ENCODE assay signal across 8 cellular contexts in genomic region chr18:23964282-23965238, GRCh38. TPM values are rescaled to one million over a fixed set of nuclear protein-coding genes. Genes with fewer than 3 reads are reported as not detected.
DNase-seq lines count a peak whose midpoint lies in the region; ATAC-seq and TF ChIP-seq lines count a peak whose summit lies in the region.

No MANE protein-coding gene starts in this region.

- no peaks in the 10 kb centered on the region for H3K36me3 ChIP-seq in CD8-positive, alpha-beta memory T cell (ENCODE audit: insufficient read depth, low read length)

- H3K4me3 ChIP-seq in CD8-positive, alpha-beta memory T cell (ENCODE audit: low read length), result no peak overlapping the region

- DNase-seq in CD8-positive, alpha-beta memory T cell, result peak; percentile 42 to 80 (median 67)
- DNase-seq in OCI-M1 (lab: John Stamatoyannopoulos, UW) (peak; percentile 63), inferior parietal cortex (ENCODE audit: extremely low spot score) (no peak), type B pancreatic cell (ENCODE audit: extremely low spot score, unreplicated experiment) (no peak), NOMO-1 treated with dmso at 0.1 percent for 144 hours (lab: John Stamatoyannopoulos, UW; ENCODE audit: unreplicated experiment) (no peak)
- peak; percentile 27 for DNase-seq in activated gamma-delta T cell treated with anti-CD3 and anti-CD28 coated beads, Interleukin-2, amount 50 U/mL, for 16 hours (ENCODE audit: low read depth)
- DNase-seq in naive thymus-derived CD8-positive, alpha-beta T cell, result peak; percentile 35 to 86 (median 64)

- H3K27ac Mint-ChIP-seq in CD8-positive, alpha-beta memory T cell, result peak overlapping the region; percentile 73 to 98 (median 94)
- peak overlapping the region; percentile 78 to 97 (median 92) for H3K27ac Mint-ChIP-seq in naive thymus-derived CD8-positive, alpha-beta T cell
- H3K27ac Mint-ChIP-seq in type B pancreatic cell, result no peak overlapping the region

- TF ChIP-seq CTCF in type B pancreatic cell (conservative IDR thresholded peaks at IDR 0.05), result no peak

- peak; percentile 97 to 98 for ATAC-seq in naive thymus-derived CD8-positive, alpha-beta T cell
- ATAC-seq in HG02981 (IDR thresholded peaks at IDR 0.05; ENCODE audit: unreplicated experiment), result no peak

- H3K4me1 ChIP-seq in CD8-positive, alpha-beta memory T cell (ENCODE audit: insufficient read depth, low read length), result peaks cover 51% of the 10 kb centered on the region

- no peaks in the 10 kb centered on the region for H3K27me3 Mint-ChIP-seq in CD8-positive, alpha-beta memory T cell
- H3K27me3 Mint-ChIP-seq in naive thymus-derived CD8-positive, alpha-beta T cell, result no peaks in the 10 kb centered on the region
- H3K27me3 Mint-ChIP-seq in type B pancreatic cell, result peaks cover 9% of the 10 kb centered on the region

- POLR2A ChIA-PET in CD8-positive, alpha-beta memory T cell (lab: Charles Lee), result no interaction called here
- POLR2A ChIA-PET in naive thymus-derived CD8-positive, alpha-beta T cell (lab: Charles Lee), result interaction anchor here (0.5 to 1.5 kb wide), 6 partner anchors 28 to 112 kb away, joined by 3 to 6 read pairs (median 4); partner anchors contain the start of gene TTC39C

- H3K9me3 Mint-ChIP-seq in CD8-positive, alpha-beta memory T cell, result no peaks in the 10 kb centered on the region
- no peaks in the 10 kb centered on the region for H3K9me3 Mint-ChIP-seq in naive thymus-derived CD8-positive, alpha-beta T cell
- peaks cover 4% of the 10 kb centered on the region for H3K9me3 Mint-ChIP-seq in type B pancreatic cell

- no peaks in the 10 kb centered on the region for H3K36me3 Mint-ChIP-seq in CD8-positive, alpha-beta memory T cell
- H3K36me3 Mint-ChIP-seq in naive thymus-derived CD8-positive, alpha-beta T cell, result no peaks in the 10 kb centered on the region
- H3K36me3 Mint-ChIP-seq in type B pancreatic cell, result no peaks in the 10 kb centered on the region

- H3K27ac ChIP-seq in CD8-positive, alpha-beta memory T cell (ENCODE audit: low read depth, low read length), result no peak overlapping the region

- peak overlapping the region; percentile 61 to 79 (median 65) for H3K4me3 Mint-ChIP-seq in CD8-positive, alpha-beta memory T cell
- H3K4me3 Mint-ChIP-seq in naive thymus-derived CD8-positive, alpha-beta T cell, result peak overlapping the region in 9 of 10 donors; percentile 14 to 75 (median 48)
- no peak overlapping the region for H3K4me3 Mint-ChIP-seq in type B pancreatic cell

- H3K4me1 Mint-ChIP-seq in CD8-positive, alpha-beta memory T cell, result peaks cover 56 to 60% (median 58%) of the 10 kb centered on the region in 3 donors
- H3K4me1 Mint-ChIP-seq in naive thymus-derived CD8-positive, alpha-beta T cell, result peaks cover 30 to 58% (median 54%) of the 10 kb centered on the region in 4 donors
- H3K4me1 Mint-ChIP-seq in type B pancreatic cell (ENCODE audit: unreplicated experiment), result peaks cover 11% of the 10 kb centered on the region

- no peaks in the 10 kb centered on the region for H3K9me3 ChIP-seq in CD8-positive, alpha-beta memory T cell (ENCODE audit: low read length)

- CTCF ChIA-PET in CD8-positive, alpha-beta memory T cell (lab: Charles Lee), result interaction anchor here (0.8 to 7.5 kb wide), 12 partner anchors 12 to 155 kb away, joined by 3 to 44 read pairs (median 3); no protein-coding TSS in a partner anchor

- no peaks in the 10 kb centered on the region for H3K27me3 ChIP-seq in CD8-positive, alpha-beta memory T cell (ENCODE audit: insufficient read depth, low read length, poor library complexity, severe bottlenecking)

RNA-seq across cellular contexts. Expression of gene TTC39C, which starts 50.0 kb away (rescaled TPM):
- 10 to 100 TPM; 57.4 to 59.5 TPM for total RNA-seq in CD8-positive, alpha-beta memory T cell
- 80.2 TPM for polyA plus RNA-seq in CD8-positive, alpha-beta memory T cell
- total RNA-seq in naive thymus-derived CD8-positive, alpha-beta T cell, result 10 to 100 TPM; 80.2 to 83.3 TPM
- 10 to 100 TPM; 36.5 to 60.6 (median 39.3) TPM for polyA plus RNA-seq in naive thymus-derived CD8-positive, alpha-beta T cell
- total RNA-seq in type B pancreatic cell (ENCODE audit: low replicate concordance), result 15.0 and 21.6 TPM in 2 replicates

Comparison
In these comparisons a context has a peak if more than half of its experiments do, and no peak if none do; other contexts are left out.
1. DNase-seq: peak in CD8-positive, alpha-beta memory T cell (5 of 5), OCI-M1 (single experiment), activated gamma-delta T cell treated with anti-CD3 and anti-CD28 coated beads, Interleukin-2, amount 50 U/mL, for 16 hours (single experiment) and naive thymus-derived CD8-positive, alpha-beta T cell (10 of 10); none in inferior parietal cortex (single experiment), type B pancreatic cell (single experiment) and NOMO-1 treated with dmso at 0.1 percent for 144 hours (single experiment).